ENCODE assay signal across 8 cellular contexts in the genomic region with DNA sequence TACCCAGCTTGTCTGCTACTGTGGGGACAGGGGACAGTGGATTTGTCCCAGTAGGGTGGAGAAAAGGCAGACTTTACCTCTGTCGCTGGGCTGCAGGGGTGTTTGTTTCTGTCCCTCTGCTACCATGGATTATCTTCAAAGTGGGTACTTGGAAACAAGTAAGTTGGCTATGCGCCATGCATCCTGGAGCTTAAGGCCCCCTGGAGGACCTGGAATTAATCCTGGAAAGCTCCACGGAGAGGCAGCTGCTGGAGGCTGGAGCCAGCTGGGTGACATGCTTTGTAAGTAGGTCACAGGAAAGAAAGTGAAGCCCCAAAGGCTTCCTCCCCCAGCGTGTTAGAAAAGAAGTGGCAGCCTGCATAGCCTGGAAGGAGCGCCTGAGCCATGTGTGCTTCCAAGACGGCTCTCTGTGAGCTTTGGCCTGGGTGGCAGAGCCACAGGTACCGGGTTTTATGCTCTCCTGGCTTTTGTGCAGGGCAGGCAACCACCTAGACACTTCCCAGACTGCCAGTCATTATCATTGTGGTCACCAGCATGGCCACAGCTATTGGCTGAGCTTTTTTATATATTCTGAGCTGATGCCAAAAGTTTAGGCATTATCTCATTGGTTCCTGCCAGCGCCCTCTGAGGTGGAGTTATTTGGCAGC. TPM values are rescaled to one million over a fixed set of nuclear protein-coding genes. Genes with fewer than 3 reads are reported as not detected.
A peak's percentile ranks its signal among the peaks of the same experiment; 100 is the strongest.
DNase-seq lines count a peak whose midpoint lies in the region; ATAC-seq and TF ChIP-seq lines count a peak whose summit lies in the region.

No MANE protein-coding gene starts in this region.

- H3K4me2 ChIP-seq in mesendoderm (ENCODE audit: low read length), result no peak overlapping the region

- no peak overlapping the region for H2BK5ac ChIP-seq in mesendoderm (ENCODE audit: low read length)

- intact Hi-C loops in CD4-positive, alpha-beta T cell (cut with DNase I, micrococcal nuclease), result no loop called here

- H3K9ac ChIP-seq in mesendoderm (ENCODE audit: low read length), result no peak overlapping the region

- H3K27ac Mint-ChIP-seq in CD4-positive, alpha-beta T cell, result no peak overlapping the region

- DNase-seq in CD4-positive, alpha-beta T cell, result no peak
- peak; percentile 67 for DNase-seq in NCI-H2107 (lab: John Stamatoyannopoulos, UW)
- peak; percentile 59 for DNase-seq in choroid plexus epithelial cell (ENCODE audit: low read depth)
- DNase-seq in mesendoderm, result peak; percentile 77
- no peak for DNase-seq in GF-D8 (lab: John Stamatoyannopoulos, UW)
- no peak for DNase-seq in activated naive CD4-positive, alpha-beta T cell (lab: John Stamatoyannopoulos, UW)

- peaks cover 19% of the 10 kb centered on the region for H3K4me1 Mint-ChIP-seq in CD4-positive, alpha-beta T cell (ENCODE audit: low read depth)

- H3K79me2 ChIP-seq in mesendoderm (ENCODE audit: control insufficient read depth, insufficient read depth, low read length), result peaks cover under 1% of the 10 kb centered on the region

- H2AK5ac ChIP-seq in mesendoderm (ENCODE audit: low read length), result no peak overlapping the region

- no peak overlapping the region for H3K23ac ChIP-seq in mesendoderm (ENCODE audit: low read length)

- H3K56ac ChIP-seq in mesendoderm (ENCODE audit: low read length), result peak overlapping the region; percentile 62

- H3K4ac ChIP-seq in mesendoderm (ENCODE audit: low read depth, low read length), result no peak overlapping the region

- peaks cover 7% of the 10 kb centered on the region for H3K4me1 ChIP-seq in mesendoderm (ENCODE audit: control insufficient read depth, low read depth, low read length)

- H3K9me3 Mint-ChIP-seq in CD4-positive, alpha-beta T cell, result no peaks in the 10 kb centered on the region

- no peak overlapping the region for H2BK15ac ChIP-seq in mesendoderm (replicated peaks; ENCODE audit: low read depth)

- no peaks in the 10 kb centered on the region for H3K27me3 Mint-ChIP-seq in CD4-positive, alpha-beta T cell

- H3K4me3 ChIP-seq in choroid plexus epithelial cell (ENCODE audit: low read depth, low read length) (no peak overlapping the region), mesendoderm (ENCODE audit: low read length) (no peak overlapping the region)

- CTCF ChIA-PET in CD4-positive, alpha-beta T cell (lab: Charles Lee), result no interaction called here

- no peak for TF ChIP-seq CTCF in CD4-positive, alpha-beta T cell (IDR thresholded peaks at IDR 0.05)
- no peak for TF ChIP-seq CTCF in choroid plexus epithelial cell (conservative IDR thresholded peaks at IDR 0.05; ENCODE audit: low read depth, low read length)

- POLR2A ChIA-PET in CD4-positive, alpha-beta T cell (lab: Charles Lee), result interaction anchor here (1.1 kb wide), 1 partner anchor 8 kb away, joined by 3 read pairs; no protein-coding TSS in a partner anchor

- H3K27me3 ChIP-seq in CD4-positive, alpha-beta T cell (ENCODE audit: control insufficient read depth, insufficient read depth, low read length), result no peaks in the 10 kb centered on the region
- H3K27me3 ChIP-seq in mesendoderm (ENCODE audit: insufficient read depth, low read length, poor library complexity), result no peaks in the 10 kb centered on the region

- H2BK120ac ChIP-seq in mesendoderm (ENCODE audit: low read depth, low read length), result no peak overlapping the region

- H3K36me3 Mint-ChIP-seq in CD4-positive, alpha-beta T cell (ENCODE audit: low read depth), result no peaks in the 10 kb centered on the region

- H4K5ac ChIP-seq in mesendoderm (ENCODE audit: low read length), result no peak overlapping the region

- H3K79me1 ChIP-seq in mesendoderm (ENCODE audit: low read length), result peaks cover 4% of the 10 kb centered on the region

- H3K18ac ChIP-seq in mesendoderm (ENCODE audit: low read length), result peak overlapping the region; percentile 69

- peak; percentile 58 for ATAC-seq in CD4-positive, alpha-beta T cell (ENCODE audit: poor library complexity)
- no peak for ATAC-seq in HG03469 (IDR thresholded peaks at IDR 0.05; ENCODE audit: unreplicated experiment)
- ATAC-seq in GM18498 (IDR thresholded peaks at IDR 0.05; ENCODE audit: unreplicated experiment), result no peak

- WGBS in mesendoderm (ENCODE audit: extremely low coverage, insufficient coverage, low lambda C conversion rate), result no CpG with 5 or more reads among the region's 8 CpGs

- H3K9me3 ChIP-seq in CD4-positive, alpha-beta T cell (ENCODE audit: control insufficient read depth, low read length), result no peaks in the 10 kb centered on the region

- peak overlapping the region; percentile 18 for H3K4me3 Mint-ChIP-seq in CD4-positive, alpha-beta T cell

- no peak overlapping the region for H3K27ac ChIP-seq in CD4-positive, alpha-beta T cell (ENCODE audit: low read depth, low read length)
- no peak overlapping the region for H3K27ac ChIP-seq in mesendoderm (ENCODE audit: low read depth, low read length)

- no peak overlapping the region for H4K8ac ChIP-seq in mesendoderm (ENCODE audit: low read depth, low read length)

- H3K36me3 ChIP-seq in mesendoderm (ENCODE audit: control insufficient read depth, insufficient read depth, low read length), result no peaks in the 10 kb centered on the region

RNA-seq across cellular contexts. Expression of gene B3GLCT, which starts 9.5 kb away (rescaled TPM):
- 1 to 10 TPM; 3.2 to 3.7 TPM for total RNA-seq in CD4-positive, alpha-beta T cell
- 4.2 TPM for polyA plus RNA-seq in mesendoderm (2013, experiment 1 of 2)
- 4.0 TPM for polyA plus RNA-seq in mesendoderm (2013, experiment 2 of 2)

RNA-seq across cellular contexts. Expression of gene HSPH1, which starts 47.6 kb away (rescaled TPM):
- total RNA-seq in CD4-positive, alpha-beta T cell, result 100 to 1,000 TPM; 226 to 238 TPM
- 120 TPM for polyA plus RNA-seq in mesendoderm (2013, experiment 1 of 2)
- 115 TPM for polyA plus RNA-seq in mesendoderm (2013, experiment 2 of 2)

Comparison
In these comparisons a context has a peak if more than half of its experiments do, and no peak if none do; other contexts are left out.
1. DNase-seq: peak in NCI-H2107 (single experiment), choroid plexus epithelial cell (single experiment) and mesendoderm (single experiment); none in CD4-positive, alpha-beta T cell (0 of 10), GF-D8 (single experiment) and activated naive CD4-positive, alpha-beta T cell (0 of 4).